In genomic region chr1:241442686-241443085, GRCh38 we compare ENCODE assay signal across 28 cellular contexts.
"Had no signal": no experiment of that assay in that cellular context is flagged by ENCODE, and none has a peak within 500 bp of the region (broad histone marks: within the 10 kb centered on the region; RNA-seq: fewer than 3 reads in every experiment).

No MANE protein-coding gene starts in this region.

- H3K27me3 ChIP-seq: ascending aorta, brain microvascular endothelial cell, dorsolateral prefrontal cortex had no signal

- H3K9me3 ChIP-seq: ascending aorta had no signal

- H3K4me1 ChIP-seq: ascending aorta had no signal

- H3K27ac ChIP-seq: ascending aorta, brain microvascular endothelial cell, coronary artery, dorsolateral prefrontal cortex, VCaP had no signal

- ATAC-seq: activated naive CD4-positive, alpha-beta T cell treated with anti-CD3 and anti-CD28 coated beads, Interleukin-2, amount 50 U/mL, for 72 hours; activated T-cell treated with anti-CD3 and anti-CD28 coated beads, Interleukin-2, amount 50 U/mL, for 72 hours; esophagus mucosa; WTC11 had no signal

- H3K36me3 ChIP-seq: ascending aorta, brain microvascular endothelial cell had no signal

- DNase-seq: activated CD4-positive, alpha-beta memory T cell treated with anti-CD3 and anti-CD28 coated beads, Interleukin-2, amount 10 ng/mL, durations not matched to agents 7 days and 5 days; activated CD4-positive, alpha-beta T cell treated with anti-CD3 and anti-CD28 coated beads for 1 hour; activated CD4-positive, alpha-beta T cell treated with anti-CD3 and anti-CD28 coated beads for 4 hours; activated CD4-positive, alpha-beta T cell treated with anti-CD3 and anti-CD28 coated beads, Interleukin-2, amount 10 ng/mL, durations not matched to agents 7 days and 5 days; activated CD4-positive, alpha-beta T cell treated with anti-CD3 and anti-CD28 coated beads, Interleukin-2, amount 50 U/mL, for 4 hours; activated CD8-positive, alpha-beta memory T cell treated with anti-CD3 and anti-CD28 coated beads, Interleukin-2, amount 50 U/mL, for 48 hours; activated gamma-delta T cell; activated naive CD4-positive, alpha-beta T cell; activated naive CD4-positive, alpha-beta T cell treated with anti-CD3 and anti-CD28 coated beads, Interleukin-2, amount 10 ng/mL, durations not matched to agents 7 days and 5 days; activated naive CD8-positive, alpha-beta T cell treated with anti-CD3 and anti-CD28 coated beads, Interleukin-2, amount 10 ng/mL, durations not matched to agents 7 days and 5 days; activated T-cell treated with anti-CD3 and anti-CD28 coated beads for 4 hours; activated T-cell treated with anti-CD3 and anti-CD28 coated beads, Interleukin-2, amount 50 U/mL, for 24 hours; activated T-cell treated with anti-CD3 and anti-CD28 coated beads, Interleukin-2, amount 50 U/mL, for 72 hours; brain microvascular endothelial cell; dorsolateral prefrontal cortex; effector memory CD4-positive, alpha-beta T cell; endodermal cell; foreskin fibroblast; glutamatergic neuron; T-helper 2 cell had no signal

- FAIRE-seq: bronchial epithelial cell, frontal cortex had no signal

- H3K4me3 ChIP-seq: ascending aorta, coronary artery, dorsolateral prefrontal cortex had no signal
